ENCODE assay signal across 8 cellular contexts in genomic region chr2:223601932-223602676, GRCh38.
A peak's percentile ranks its signal among the peaks of the same experiment; 100 is the strongest.
DNase-seq lines count a peak whose midpoint lies in the region; ATAC-seq and TF ChIP-seq lines count a peak whose summit lies in the region.

Gene SCG2, minus strand, starts transcription at chr2:223602361. Its CDS starts 3,079 bp downstream, at chr2:223599282.

- H2AFZ ChIP-seq in MM.1S (ENCODE audit: low read length), result no peak within 1 kb of the TSS

- H3K27me3 ChIP-seq in MM.1S (replicated peaks; ENCODE audit: insufficient read depth, low read length) (no peaks in the 10 kb centered on the region), RWPE2 (ENCODE audit: insufficient read depth, poor library complexity, severe bottlenecking) (no peaks in the 10 kb centered on the region)

- H3K9me2 ChIP-seq in MM.1S (replicated peaks; ENCODE audit: insufficient read depth, low read length), result no peaks in the 10 kb centered on the region

- no peak within 1 kb of the TSS for H3K4me2 ChIP-seq in MM.1S (ENCODE audit: low read depth, low read length)

- H3K9me3 ChIP-seq in MM.1S (replicated peaks; ENCODE audit: insufficient read depth, low read length) (no peaks in the 10 kb centered on the region), RWPE2 (ENCODE audit: severe bottlenecking) (no peaks in the 10 kb centered on the region)

- H4K20me1 ChIP-seq in MM.1S (ENCODE audit: insufficient read depth, low read length), result no peaks in the 10 kb centered on the region

- no peaks in the 10 kb centered on the region for H3F3A ChIP-seq in MM.1S (ENCODE audit: insufficient read depth, low read length)

- peak; percentile 88 for DNase-seq in EL
- peak; percentile 64 for DNase-seq in MM.1S
- DNase-seq in RWPE2 (ENCODE audit: low spot score), result peak; percentile 74
- DNase-seq in central memory CD4-positive, alpha-beta T cell, result peak; percentile 12
- DNase-seq in kidney tubule cell (ENCODE audit: low spot score), result peak; percentile 83
- peak; percentile 6 to 14 for DNase-seq in stimulated activated CD4-positive, alpha-beta T cell treated with anti-CD3 and anti-CD28 coated beads, Interleukin-2, amount 100 ng/mL, for 48 hours
- no peak for DNase-seq in effector CD8-positive, alpha-beta T cell (lab: John Stamatoyannopoulos, UW)

- no peaks in the 10 kb centered on the region for H3K36me3 ChIP-seq in MM.1S (replicated peaks; ENCODE audit: insufficient read depth, low read length)
- H3K36me3 ChIP-seq in RWPE2 (ENCODE audit: low read depth), result no peaks in the 10 kb centered on the region

- no peaks in the 10 kb centered on the region for H3K4me1 ChIP-seq in MM.1S (ENCODE audit: low read length)
- peaks cover 13% of the 10 kb centered on the region for H3K4me1 ChIP-seq in RWPE2 (ENCODE audit: insufficient read depth, poor library complexity, severe bottlenecking)

- H3K79me2 ChIP-seq in MM.1S (ENCODE audit: low read length), result no peaks in the 10 kb centered on the region

- H3K4me3 ChIP-seq in MM.1S (ENCODE audit: low read length) (no peak within 1 kb of the TSS), RWPE2 (ENCODE audit: severe bottlenecking) (no peak within 1 kb of the TSS)

- H3K9ac ChIP-seq in MM.1S (ENCODE audit: low read length), result no peak within 1 kb of the TSS

- ATAC-seq in GM21786 (IDR thresholded peaks at IDR 0.05; ENCODE audit: unreplicated experiment) (peak; percentile 91), RWPE2 (ENCODE audit: low read depth) (peak; percentile 97)

- TF ChIP-seq CTCF in MM.1S (IDR thresholded peaks at IDR 0.05; ENCODE audit: low read length) (no peak), RWPE2 (IDR thresholded peaks at IDR 0.05; ENCODE audit: poor library complexity, severe bottlenecking) (peak; percentile 42)

- H3K27ac ChIP-seq in MM.1S (ENCODE audit: low read length), result no peak within 1 kb of the TSS
- no peak within 1 kb of the TSS for H3K27ac ChIP-seq in RWPE2 (ENCODE audit: poor library complexity, severe bottlenecking)
